Comparison of ENCODE assay signal across 13 cellular contexts in the genomic region with DNA sequence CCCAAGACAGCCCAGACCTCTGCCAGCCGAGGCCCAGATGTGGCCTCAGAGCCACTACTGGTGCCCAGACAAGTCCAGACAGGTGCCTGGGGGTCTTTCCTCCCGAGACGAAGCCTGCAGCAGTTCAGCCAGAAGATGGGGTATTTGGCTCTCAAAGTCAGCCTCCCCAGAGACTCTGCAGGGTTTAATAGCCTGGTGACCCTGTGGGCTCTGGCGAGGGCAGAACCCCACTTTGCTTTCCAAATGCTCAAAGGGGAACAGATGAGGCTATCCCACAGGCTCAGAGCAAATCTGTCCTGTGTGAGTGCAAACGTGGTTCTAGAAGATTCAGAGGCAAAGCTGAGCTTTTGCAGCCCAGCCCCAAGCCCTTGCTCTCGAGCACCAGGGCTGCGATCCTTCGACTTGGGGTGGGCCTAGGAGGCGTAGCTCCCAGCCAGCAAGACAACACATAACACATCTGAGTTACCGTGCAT.
DNase-seq lines count a peak whose midpoint lies in the region; TF ChIP-seq lines count a peak whose summit lies in the region.
"Had no signal": no experiment of that assay in that cellular context is flagged by ENCODE, and none has a peak within 500 bp of the region (broad histone marks: within the 10 kb centered on the region; RNA-seq: fewer than 3 reads in every experiment).

No MANE protein-coding gene starts in this region.

- H3K4me3 Mint-ChIP-seq in activated CD4-positive, alpha-beta T cell treated with anti-CD3 and anti-CD28 coated beads, Interleukin-2, amount 10 ng/mL, durations not matched to agents 7 days and 5 days = no peak overlapping the region

- H3K27ac Mint-ChIP-seq in activated CD4-positive, alpha-beta T cell treated with anti-CD3 and anti-CD28 coated beads, Interleukin-2, amount 10 ng/mL, durations not matched to agents 7 days and 5 days = no peak overlapping the region
- H3K27ac Mint-ChIP-seq: activated naive CD4-positive, alpha-beta T cell treated with anti-CD3 and anti-CD28 coated beads, Interleukin-2, amount 50 U/mL, for 72 hours had no signal

- DNase-seq in H7 (peak; percentile 52), SJCRH30 (peak; percentile 17 to 48), smooth muscle cell (lab: John Stamatoyannopoulos, UW; ENCODE audit: unreplicated experiment) (no peak), NCI-H2107 treated with DMSO at 0.1 percent for 48 hours (lab: John Stamatoyannopoulos, UW; ENCODE audit: unreplicated experiment) (no peak), iPS-NIHi11 (ENCODE audit: low spot score) (no peak)
- DNase-seq in stimulated activated CD4-positive, alpha-beta T cell treated with anti-CD3 and anti-CD28 coated beads, Interleukin-2, amount 100 ng/mL, for 24 hours = no peak
- no peak for DNase-seq in activated CD4-positive, alpha-beta T cell treated with anti-CD3 and anti-CD28 coated beads, Interleukin-2, amount 10 ng/mL, durations not matched to agents 7 days and 5 days
- DNase-seq: activated CD4-positive, alpha-beta T cell treated with anti-CD3 and anti-CD28 coated beads, Interleukin-2, amount 50 U/mL, for 1 hour; COR-L47; NCI-H2171 treated with DMSO at 0.1 percent for 48 hours had no signal

- no peaks in the 10 kb centered on the region for H3K9me3 ChIP-seq in SJCRH30 (replicated peaks)
- no peaks in the 10 kb centered on the region for H3K9me3 ChIP-seq in iPS-15b (ENCODE audit: control insufficient read depth, insufficient read depth, low read length)
- H3K9me3 ChIP-seq in smooth muscle cell (replicated peaks; ENCODE audit: low read depth) = no peaks in the 10 kb centered on the region
- H3K9me3 ChIP-seq: SJSA1 had no signal

- H3K79me2 ChIP-seq in smooth muscle cell (ENCODE audit: low read depth) = peaks cover 83% of the 10 kb centered on the region

- POLR2A ChIA-PET in activated CD4-positive, alpha-beta T cell treated with anti-CD3 and anti-CD28 coated beads, Interleukin-2, amount 10 ng/mL, durations not matched to agents 7 days and 5 days (lab: Charles Lee) = no interaction called here

- no peak overlapping the region for H3K27ac ChIP-seq in SJCRH30
- H3K27ac ChIP-seq in smooth muscle cell (ENCODE audit: low read depth) = peak overlapping the region; percentile 82

- peaks cover 3% of the 10 kb centered on the region; the same call in 1 of the 2 replicates for H3K27me3 ChIP-seq in H7 (ENCODE audit: control insufficient read depth, insufficient read depth, low read length)
- H3K27me3 ChIP-seq in SJCRH30 = no peaks in the 10 kb centered on the region
- no peaks in the 10 kb centered on the region for H3K27me3 ChIP-seq in iPS-15b (ENCODE audit: control insufficient read depth, insufficient read depth, low read length)
- H3K27me3 ChIP-seq in smooth muscle cell (ENCODE audit: low read depth) = no peaks in the 10 kb centered on the region
- H3K27me3 ChIP-seq: SJSA1 had no signal

- H3K4me1 ChIP-seq in SJCRH30 (peaks cover 61% of the 10 kb centered on the region), iPS-15b (ENCODE audit: control insufficient read depth, insufficient read depth, low read length) (peaks cover 40% of the 10 kb centered on the region), smooth muscle cell (ENCODE audit: low read depth) (peaks cover 52% of the 10 kb centered on the region)

- no peaks in the 10 kb centered on the region for H3K36me3 Mint-ChIP-seq in activated CD4-positive, alpha-beta T cell treated with anti-CD3 and anti-CD28 coated beads, Interleukin-2, amount 10 ng/mL, durations not matched to agents 7 days and 5 days (ENCODE audit: low read depth)
- H3K36me3 Mint-ChIP-seq: activated naive CD4-positive, alpha-beta T cell treated with anti-CD3 and anti-CD28 coated beads, Interleukin-2, amount 50 U/mL, for 72 hours had no signal

- no peak overlapping the region for H2AFZ ChIP-seq in smooth muscle cell (ENCODE audit: low read depth)

- H3K36me3 ChIP-seq in H7 (replicated peaks; ENCODE audit: control insufficient read depth, insufficient read depth, low read length) = no peaks in the 10 kb centered on the region
- H3K36me3 ChIP-seq in SJCRH30 = peaks cover 5% of the 10 kb centered on the region
- no peaks in the 10 kb centered on the region for H3K36me3 ChIP-seq in iPS-15b (ENCODE audit: control insufficient read depth, insufficient read depth, low read length)
- no peaks in the 10 kb centered on the region for H3K36me3 ChIP-seq in smooth muscle cell (ENCODE audit: low read depth)

- peaks cover 37% of the 10 kb centered on the region for H3K4me1 Mint-ChIP-seq in activated CD4-positive, alpha-beta T cell treated with anti-CD3 and anti-CD28 coated beads, Interleukin-2, amount 10 ng/mL, durations not matched to agents 7 days and 5 days

- WGBS in smooth muscle cell (ENCODE audit: low lambda C conversion rate) = 57% methylated on average over 10 of the region's 10 CpGs

- H3K9ac ChIP-seq in iPS-15b (ENCODE audit: low read depth, low read length) (peak overlapping the region; percentile 73), smooth muscle cell (ENCODE audit: low read depth) (no peak overlapping the region)

- H3K4me3 ChIP-seq in H7 (ENCODE audit: insufficient read depth, low read depth, low read length) (no peak overlapping the region), SJCRH30 (no peak overlapping the region), iPS-15b (ENCODE audit: low read depth, low read length) (no peak overlapping the region), smooth muscle cell (no peak overlapping the region)
- H3K4me3 ChIP-seq: SJSA1 had no signal

- no peaks in the 10 kb centered on the region for H3K9me3 Mint-ChIP-seq in activated CD4-positive, alpha-beta T cell treated with anti-CD3 and anti-CD28 coated beads, Interleukin-2, amount 10 ng/mL, durations not matched to agents 7 days and 5 days
- H3K9me3 Mint-ChIP-seq: activated naive CD4-positive, alpha-beta T cell treated with anti-CD3 and anti-CD28 coated beads, Interleukin-2, amount 50 U/mL, for 72 hours had no signal

- H3K4me2 ChIP-seq in smooth muscle cell = peak overlapping the region; percentile 99

- peaks cover 80% of the 10 kb centered on the region for H4K20me1 ChIP-seq in smooth muscle cell (ENCODE audit: low read depth)

- H3F3A ChIP-seq in smooth muscle cell (ENCODE audit: low read depth) = no peaks in the 10 kb centered on the region

- peaks cover 20% of the 10 kb centered on the region for H3K27me3 Mint-ChIP-seq in activated CD4-positive, alpha-beta T cell treated with anti-CD3 and anti-CD28 coated beads, Interleukin-2, amount 10 ng/mL, durations not matched to agents 7 days and 5 days

- CTCF ChIA-PET in activated CD4-positive, alpha-beta T cell treated with anti-CD3 and anti-CD28 coated beads, Interleukin-2, amount 10 ng/mL, durations not matched to agents 7 days and 5 days (lab: Charles Lee) = interaction anchor here (1.4 kb wide), 1 partner anchor 21 kb away, joined by 4 read pairs; no protein-coding TSS in a partner anchor

- no peak for TF ChIP-seq CTCF in smooth muscle cell (IDR thresholded peaks at IDR 0.05; ENCODE audit: borderline replicate concordance, insufficient read depth, poor library complexity, severe bottlenecking)

Comparison
In these comparisons a context has a peak if more than half of its experiments do, and no peak if none do; other contexts are left out.
1. DNase-seq: peak in H7 (single experiment) and SJCRH30 (2 of 2); none in smooth muscle cell (single experiment), stimulated activated CD4-positive, alpha-beta T cell treated with anti-CD3 and anti-CD28 coated beads, Interleukin-2, amount 100 ng/mL, for 24 hours (0 of 2), NCI-H2107 treated with DMSO at 0.1 percent for 48 hours (single experiment), iPS-NIHi11 (single experiment) and activated CD4-positive, alpha-beta T cell treated with anti-CD3 and anti-CD28 coated beads, Interleukin-2, amount 10 ng/mL, durations not matched to agents 7 days and 5 days (single experiment).